In the genomic region with DNA sequence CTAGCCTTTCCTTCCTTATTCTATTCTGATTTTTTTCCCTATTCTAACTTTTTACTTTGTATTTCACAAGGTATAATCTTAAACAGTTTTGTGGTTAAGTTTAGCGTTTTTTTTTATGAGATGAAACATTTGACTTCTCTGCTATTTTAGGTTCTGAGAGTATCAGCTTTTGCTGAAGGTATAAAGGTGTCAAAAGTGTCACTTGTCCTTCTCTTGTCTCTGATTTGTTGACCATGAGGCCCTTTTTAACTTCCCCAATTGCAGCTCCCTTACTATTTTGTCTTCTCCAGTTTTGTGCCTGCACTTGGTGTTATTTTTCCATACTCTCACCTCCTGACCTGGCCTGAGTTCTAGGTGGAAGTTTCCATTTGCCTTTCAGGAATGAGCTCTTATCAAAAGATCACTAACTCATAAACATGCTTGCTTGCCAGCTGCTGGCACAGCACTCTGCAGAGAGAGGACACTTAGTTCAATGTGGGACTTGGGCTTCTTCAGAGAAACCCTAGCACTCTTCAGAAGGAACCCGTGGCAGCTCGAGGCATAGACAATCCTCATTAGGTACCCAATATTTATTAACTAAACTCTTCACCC, we compare ENCODE assay signal across 2 cellular contexts.
TF ChIP-seq lines count a peak whose summit lies in the region.

No MANE protein-coding gene starts in this region.

TF ChIP-seq in A549, 52 proteins besides CTCF, POLR2A, EP300 and RAD21 (continued from another document):
- peak; percentile 73 for TF ChIP-seq GATA3 (IDR thresholded peaks at IDR 0.05; ENCODE audit: borderline replicate concordance)
TF ChIP-seq in A549: peak in this region for 1.

TF ChIP-seq in H1, 55 proteins besides CTCF, POLR2A, EP300 and RAD21:
- no peak for TF ChIP-seq EGR1 (IDR thresholded peaks at IDR 0.05; ENCODE audit: borderline replicate concordance, low read depth, low read length)
- no peak for TF ChIP-seq GTF2F1 (IDR thresholded peaks at IDR 0.05; ENCODE audit: borderline replicate concordance, low read depth, low read length)
- no peak for TF ChIP-seq TEAD4 (IDR thresholded peaks at IDR 0.05; ENCODE audit: low read depth, low read length)
- no peak for TF ChIP-seq ZNF274 (IDR thresholded peaks at IDR 0.05; ENCODE audit: borderline replicate concordance, extremely low read depth, low read length)
- TF ChIP-seq CBX5 (IDR thresholded peaks at IDR 0.05; ENCODE audit: low read depth, low read length) = no peak
- TF ChIP-seq POU5F1 (IDR thresholded peaks at IDR 0.05; ENCODE audit: low read depth, low read length) = no peak
- no peak for TF ChIP-seq SIN3A (conservative IDR thresholded peaks at IDR 0.05 in 1 of 2, IDR thresholded peaks at IDR 0.05 in 1 of 2; ENCODE audit: low read depth in 1 of 2, low read length in 2 of 2)
- no peak for TF ChIP-seq POLR2AphosphoS5 (IDR thresholded peaks at IDR 0.05; ENCODE audit: low read depth, low read length)
- no peak for TF ChIP-seq JUND (IDR thresholded peaks at IDR 0.05; ENCODE audit: low read length)
- TF ChIP-seq, protein P1, sequence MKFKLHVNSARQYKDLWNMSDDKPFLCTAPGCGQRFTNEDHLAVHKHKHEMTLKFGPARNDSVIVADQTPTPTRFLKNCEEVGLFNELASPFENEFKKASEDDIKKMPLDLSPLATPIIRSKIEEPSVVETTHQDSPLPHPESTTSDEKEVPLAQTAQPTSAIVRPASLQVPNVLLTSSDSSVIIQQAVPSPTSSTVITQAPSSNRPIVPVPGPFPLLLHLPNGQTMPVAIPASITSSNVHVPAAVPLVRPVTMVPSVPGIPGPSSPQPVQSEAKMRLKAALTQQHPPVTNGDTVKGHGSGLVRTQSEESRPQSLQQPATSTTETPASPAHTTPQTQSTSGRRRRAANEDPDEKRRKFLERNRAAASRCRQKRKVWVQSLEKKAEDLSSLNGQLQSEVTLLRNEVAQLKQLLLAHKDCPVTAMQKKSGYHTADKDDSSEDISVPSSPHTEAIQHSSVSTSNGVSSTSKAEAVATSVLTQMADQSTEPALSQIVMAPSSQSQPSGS (IDR thresholded peaks at IDR 0.05; ENCODE audit: low read length) = no peak
- TF ChIP-seq, protein P2, sequence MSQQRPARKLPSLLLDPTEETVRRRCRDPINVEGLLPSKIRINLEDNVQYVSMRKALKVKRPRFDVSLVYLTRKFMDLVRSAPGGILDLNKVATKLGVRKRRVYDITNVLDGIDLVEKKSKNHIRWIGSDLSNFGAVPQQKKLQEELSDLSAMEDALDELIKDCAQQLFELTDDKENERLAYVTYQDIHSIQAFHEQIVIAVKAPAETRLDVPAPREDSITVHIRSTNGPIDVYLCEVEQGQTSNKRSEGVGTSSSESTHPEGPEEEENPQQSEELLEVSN (IDR thresholded peaks at IDR 0.05) = no peak
- TF ChIP-seq NRF1 (IDR thresholded peaks at IDR 0.05; ENCODE audit: low read depth, low read length) = no peak
- no peak for TF ChIP-seq SP2 (IDR thresholded peaks at IDR 0.05; ENCODE audit: low read length)
- no peak for TF ChIP-seq CREB1 (IDR thresholded peaks at IDR 0.05)
- no peak for TF ChIP-seq SP4 (IDR thresholded peaks at IDR 0.05; ENCODE audit: low read length)
- TF ChIP-seq CHD1 (IDR thresholded peaks at IDR 0.05; ENCODE audit: low read depth, low read length) = no peak
- TF ChIP-seq TCF12 (IDR thresholded peaks at IDR 0.05; ENCODE audit: low read depth, low read length) = no peak
